Comparison of ENCODE assay signal across 10 cellular contexts in genomic region chr5:143213851-143214363, GRCh38.
DNase-seq lines count a peak whose midpoint lies in the region; ATAC-seq, FAIRE-seq and TF ChIP-seq lines count a peak whose summit lies in the region.
"Had no signal": no experiment of that assay in that cellular context is flagged by ENCODE, and none has a peak within 500 bp of the region (broad histone marks: within the 10 kb centered on the region; RNA-seq: fewer than 3 reads in every experiment).

No MANE protein-coding gene starts in this region.

- peaks cover 0 to 27% of the 10 kb centered on the region in 2 donors for H3K36me3 ChIP-seq in gastroesophageal sphincter

- ATAC-seq in GM19438 (IDR thresholded peaks at IDR 0.05; ENCODE audit: low read depth, unreplicated experiment) (peak; percentile 53), HG03196 (IDR thresholded peaks at IDR 0.05; ENCODE audit: unreplicated experiment) (peak; percentile 53), gastroesophageal sphincter (no peak)
- ATAC-seq: HCT116 had no signal

- H3K4me1 ChIP-seq in gastroesophageal sphincter = peaks cover 0 to 23% (median 5%) of the 10 kb centered on the region in 3 donors

- H3K9me3 ChIP-seq in gastroesophageal sphincter = no peaks in the 10 kb centered on the region
- H3K9me3 ChIP-seq: gastrocnemius medialis had no signal

- H3K27ac ChIP-seq in gastroesophageal sphincter = peak overlapping the region in 1 of 4 donors; percentile 14

- H3K4me3 ChIP-seq in choroid plexus epithelial cell (ENCODE audit: low read depth, low read length) = peak overlapping the region; percentile 24
- no peak overlapping the region for H3K4me3 ChIP-seq in gastroesophageal sphincter
- H3K4me3 ChIP-seq: gastrocnemius medialis had no signal

- no peak for TF ChIP-seq EP300 in gastroesophageal sphincter (IDR thresholded peaks at IDR 0.05)

- peak; percentile 53 for TF ChIP-seq CTCF in choroid plexus epithelial cell (conservative IDR thresholded peaks at IDR 0.05; ENCODE audit: low read depth, low read length)
- TF ChIP-seq CTCF in gastroesophageal sphincter (IDR thresholded peaks at IDR 0.05) = no peak

- H3K27me3 ChIP-seq in gastroesophageal sphincter = no peaks in the 10 kb centered on the region
- H3K27me3 ChIP-seq: gastrocnemius medialis had no signal

- DNase-seq in GM12891 (ENCODE audit: insufficient read length, low spot score) (no peak), choroid plexus epithelial cell (ENCODE audit: low read depth) (peak; percentile 69), NCI-H526 (lab: John Stamatoyannopoulos, UW) (no peak), EL (no peak), cerebellar cortex (ENCODE audit: low spot score) (no peak)
- DNase-seq: gastrocnemius medialis had no signal

- 50 to 78% methylated on average over 8 of the region's 12 CpGs for WGBS in gastroesophageal sphincter (ENCODE audit: low coverage in 1 of 2), 2 donors

- peak; percentile 86 for FAIRE-seq in GM12891 (lab: Jason Lieb, UNC)

- no peak for TF ChIP-seq POLR2A in GM12891 (IDR thresholded peaks at IDR 0.05; ENCODE audit: low read depth, low read length)
- TF ChIP-seq POLR2A in gastroesophageal sphincter (IDR thresholded peaks at IDR 0.05) = no peak

TF ChIP-seq in GM12891, 5 proteins besides CTCF, POLR2A, EP300 and RAD21:
- TF ChIP-seq SPI1 (IDR thresholded peaks at IDR 0.05; ENCODE audit: low read depth, low read length) (no peak), POU2F2 (IDR thresholded peaks at IDR 0.05; ENCODE audit: low read depth, low read length) (no peak; the same call in 1 of the 2 replicates), PAX5 (IDR thresholded peaks at IDR 0.05; ENCODE audit: insufficient read depth, low read length, severe bottlenecking) (no peak), TAF1 (IDR thresholded peaks at IDR 0.05; ENCODE audit: low read depth, low read length) (no peak), POLR2AphosphoS5 (IDR thresholded peaks at IDR 0.05; ENCODE audit: low read depth, low read length) (no peak)
